8 cellular contexts compared by ENCODE assay signal in the genomic region with DNA sequence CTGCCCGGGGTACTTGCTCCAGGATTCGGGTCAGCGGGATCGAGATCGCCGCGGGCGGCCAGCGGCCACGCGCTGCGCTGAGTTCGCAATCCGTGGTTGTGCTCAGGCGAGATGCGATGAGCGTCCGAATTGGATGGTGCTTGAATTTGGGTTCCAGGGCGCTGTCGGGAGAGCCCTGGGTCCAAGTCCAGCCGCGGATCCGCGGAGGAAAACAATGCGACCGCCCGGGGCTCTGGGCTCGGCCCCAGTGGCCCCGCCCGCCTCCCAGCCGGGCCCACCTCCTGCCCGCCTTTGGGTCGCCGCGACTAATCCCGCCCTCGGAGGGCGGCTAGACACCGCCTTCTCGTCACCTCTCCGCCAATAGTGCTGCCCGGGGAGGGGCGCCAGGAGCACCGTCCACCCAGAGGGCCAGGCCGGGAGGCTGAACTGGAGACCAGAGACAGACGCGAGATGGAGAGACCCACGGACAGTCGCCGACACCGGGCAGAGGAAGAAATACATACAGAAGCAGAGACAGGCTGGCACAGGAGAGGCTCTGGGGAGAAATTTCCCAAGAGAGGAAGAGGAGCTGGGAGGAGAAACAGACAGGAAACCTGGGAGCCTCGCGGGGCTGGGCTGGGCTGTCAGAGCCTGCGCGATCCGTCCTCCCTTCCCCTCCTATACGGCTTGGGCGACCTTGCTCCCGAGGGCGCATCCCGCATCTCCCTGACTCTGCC. TPM values are rescaled to one million over a fixed set of nuclear protein-coding genes. Genes with fewer than 3 reads are reported as not detected.
DNase-seq lines count a peak whose midpoint lies in the region; ATAC-seq and TF ChIP-seq lines count a peak whose summit lies in the region.

A gene with protein sequence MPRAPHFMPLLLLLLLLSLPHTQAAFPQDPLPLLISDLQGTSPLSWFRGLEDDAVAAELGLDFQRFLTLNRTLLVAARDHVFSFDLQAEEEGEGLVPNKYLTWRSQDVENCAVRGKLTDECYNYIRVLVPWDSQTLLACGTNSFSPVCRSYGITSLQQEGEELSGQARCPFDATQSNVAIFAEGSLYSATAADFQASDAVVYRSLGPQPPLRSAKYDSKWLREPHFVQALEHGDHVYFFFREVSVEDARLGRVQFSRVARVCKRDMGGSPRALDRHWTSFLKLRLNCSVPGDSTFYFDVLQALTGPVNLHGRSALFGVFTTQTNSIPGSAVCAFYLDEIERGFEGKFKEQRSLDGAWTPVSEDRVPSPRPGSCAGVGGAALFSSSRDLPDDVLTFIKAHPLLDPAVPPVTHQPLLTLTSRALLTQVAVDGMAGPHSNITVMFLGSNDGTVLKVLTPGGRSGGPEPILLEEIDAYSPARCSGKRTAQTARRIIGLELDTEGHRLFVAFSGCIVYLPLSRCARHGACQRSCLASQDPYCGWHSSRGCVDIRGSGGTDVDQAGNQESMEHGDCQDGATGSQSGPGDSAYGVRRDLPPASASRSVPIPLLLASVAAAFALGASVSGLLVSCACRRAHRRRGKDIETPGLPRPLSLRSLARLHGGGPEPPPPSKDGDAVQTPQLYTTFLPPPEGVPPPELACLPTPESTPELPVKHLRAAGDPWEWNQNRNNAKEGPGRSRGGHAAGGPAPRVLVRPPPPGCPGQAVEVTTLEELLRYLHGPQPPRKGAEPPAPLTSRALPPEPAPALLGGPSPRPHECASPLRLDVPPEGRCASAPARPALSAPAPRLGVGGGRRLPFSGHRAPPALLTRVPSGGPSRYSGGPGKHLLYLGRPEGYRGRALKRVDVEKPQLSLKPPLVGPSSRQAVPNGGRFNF (minus strand): TSS at position 216 of the 716 bp plus-strand sequence. CDS start 4,010 bp downstream, outside the sequence.

- H3K9me3 ChIP-seq in HAP-1: no peaks in the 10 kb centered on the region

- H3K36me3 ChIP-seq in HAP-1 (replicated peaks): no peaks in the 10 kb centered on the region

- no peaks in the 10 kb centered on the region for H3K27me3 ChIP-seq in HAP-1 (ENCODE audit: low read depth)

- H3K4me1 Mint-ChIP-seq in nephron progenitor cell: peaks cover 50% of the 10 kb centered on the region

- no peak within 1 kb of the TSS for H3K27ac Mint-ChIP-seq in nephron progenitor cell

- H3K9me3 Mint-ChIP-seq in nephron progenitor cell: no peaks in the 10 kb centered on the region

- H3K4me3 Mint-ChIP-seq in nephron progenitor cell: peak within 1 kb of the TSS; percentile 87

- H3K4me3 ChIP-seq in HAP-1 (peak within 1 kb of the TSS; percentile 64), fibroblast of the aortic adventitia (ENCODE audit: low read depth, low read length) (peak within 1 kb of the TSS; percentile 79)

- in situ Hi-C loops in HAP-1 (cut with MboI; ENCODE audit: low sequenced_read_pairs): no loop called here

- peaks cover 7% of the 10 kb centered on the region for H3K4me1 ChIP-seq in HAP-1

- peak; percentile 100 for ATAC-seq in stimulated activated naive CD8-positive, alpha-beta T cell treated with anti-CD3 and anti-CD28 coated beads, Interleukin-15, Interleukin-2, amounts not matched to agents 100 U/mL and 50 U/mL, for 24 hours

- peaks cover 20% of the 10 kb centered on the region for H3K27me3 Mint-ChIP-seq in nephron progenitor cell (ENCODE audit: low read depth, poor library complexity)

- peaks cover 5% of the 10 kb centered on the region for H3K36me3 Mint-ChIP-seq in nephron progenitor cell (ENCODE audit: low read depth)

- no peak for TF ChIP-seq CTCF in fibroblast of the aortic adventitia (IDR thresholded peaks at IDR 0.05; ENCODE audit: insufficient read depth, low read length)
- no peak for TF ChIP-seq CTCF in nephron progenitor cell (IDR thresholded peaks at IDR 0.05)

- DNase-seq in ELR (ENCODE audit: low read depth) (peak; percentile 93), HAP-1 (ENCODE audit: low spot score in 2 of 2) (peak; percentile 86 to 97), M059J (ENCODE audit: low read depth) (peak; percentile 93), SHP77 (lab: John Stamatoyannopoulos, UW) (peak; percentile 97 to 99), activated gamma-delta T cell (lab: John Stamatoyannopoulos, UW) (peak; percentile 78), fibroblast of the aortic adventitia (ENCODE audit: low read depth) (peak; percentile 88), nephron progenitor cell (peak; percentile 92)
- DNase-seq in stimulated activated naive CD8-positive, alpha-beta T cell treated with anti-CD3 and anti-CD28 coated beads, Interleukin-15, Interleukin-2, amounts not matched to agents 100 U/mL and 50 U/mL, for 24 hours: peak; percentile 90

RNA-seq across cellular contexts. Expression of the gene that starts here (rescaled TPM):
- 0.12 and 0.79 TPM in 2 replicates for total RNA-seq in M059J (2014; rRNA removed; shearing (Covaris generic))
- 1.6 and 2.9 TPM in 2 replicates for total RNA-seq in fibroblast of the aortic adventitia (ENCODE audit: low replicate concordance)

Comparison
In these comparisons a context has a peak if more than half of its experiments do, and no peak if none do; other contexts are left out.
1. Peak in every context shown above with its lines: DNase-seq, ATAC-seq and H3K4me3 ChIP-seq.
2. Peak in DNase-seq in M059J; RNA of the gene not detected or under 1 TPM.